In the genomic region with DNA sequence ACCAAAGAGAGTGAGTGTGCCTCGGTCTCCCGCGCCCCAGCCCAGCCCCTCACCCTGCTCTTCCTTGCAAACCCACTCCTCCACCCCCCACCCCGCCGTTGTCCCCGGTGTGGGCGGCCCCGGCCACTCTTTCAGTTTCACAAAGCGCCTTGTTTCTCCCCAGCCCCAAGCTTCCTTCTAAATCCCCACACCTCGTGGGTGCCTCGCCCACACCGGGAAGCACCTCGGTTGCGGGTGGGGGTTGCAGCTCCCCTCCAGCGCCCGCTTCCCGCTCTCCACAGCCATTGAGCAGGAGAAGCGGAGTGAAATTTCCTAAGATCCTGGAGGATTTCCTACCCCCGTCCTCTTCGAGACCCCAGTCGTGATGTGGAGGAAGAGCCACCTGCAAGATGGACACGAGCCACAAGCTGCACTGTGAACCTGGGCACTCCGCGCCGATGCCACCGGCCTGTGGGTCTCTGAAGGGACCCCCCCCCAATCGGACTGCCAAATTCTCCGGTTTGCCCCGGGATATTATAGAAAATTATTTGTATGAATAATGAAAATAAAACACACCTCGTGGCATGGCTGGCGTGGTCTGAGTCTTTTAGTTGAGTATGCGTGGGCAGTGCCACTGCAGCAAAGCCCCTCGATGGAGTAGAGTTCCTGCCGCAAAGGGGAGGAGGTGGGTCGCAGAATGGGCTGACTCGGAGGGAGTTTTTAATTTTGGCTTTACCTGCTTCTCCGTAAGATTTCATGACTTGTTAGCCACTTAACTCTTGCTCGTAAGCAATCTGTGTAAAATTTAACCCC, we compare ENCODE assay signal across 8 cellular contexts. TPM values are rescaled to one million over a fixed set of nuclear protein-coding genes. Genes with fewer than 3 reads are reported as not detected.
DNase-seq lines count a peak whose midpoint lies in the region; ATAC-seq and TF ChIP-seq lines count a peak whose summit lies in the region.

No MANE protein-coding gene starts in this region.

- peak overlapping the region; percentile 73 for H3K27ac ChIP-seq in CD8-positive, alpha-beta memory T cell (ENCODE audit: low read depth, low read length)
- peak overlapping the region; percentile 84 for H3K27ac ChIP-seq in HUES48 (ENCODE audit: low read depth, low read length)
- peak overlapping the region; percentile 93 for H3K27ac ChIP-seq in fibroblast of lung (ENCODE audit: insufficient read depth, low read length)

- no peak overlapping the region for H2AFZ ChIP-seq in fibroblast of lung (ENCODE audit: low read length)

- H3K4me3 ChIP-seq in CD8-positive, alpha-beta memory T cell (ENCODE audit: low read length), result peak overlapping the region; percentile 92
- H3K4me3 ChIP-seq in HUES48 (ENCODE audit: low read depth, low read length) (peak overlapping the region; percentile 91), fibroblast of lung (replicated peaks in 1 of 4; ENCODE audit: control extremely low read depth in 1 of 4, insufficient read depth in 1 of 4, low read depth in 3 of 4, low read length in 4 of 4) (peak overlapping the region; percentile 92 to 99 (median 96))

- peak overlapping the region; percentile 91 to 97 (median 96) for H3K4me3 Mint-ChIP-seq in CD8-positive, alpha-beta memory T cell
- H3K4me3 Mint-ChIP-seq in neural crest cell, result peak overlapping the region; percentile 91

- H4K20me1 ChIP-seq in fibroblast of lung (ENCODE audit: control insufficient read depth, extremely low read depth, insufficient read depth, low read length), result no peaks in the 10 kb centered on the region

- DNase-seq in CD8-positive, alpha-beta memory T cell, result peak; percentile 37 to 70 (median 53)
- peak; percentile 30 for DNase-seq in activated T-cell treated with anti-CD3 and anti-CD28 coated beads for 1 hour (ENCODE audit: low read depth)
- DNase-seq in fibroblast of lung (ENCODE audit: low read depth in 2 of 2), result no peak
- DNase-seq in neural crest cell (ENCODE audit: low read depth, low spot score), result no peak
- DNase-seq in middle frontal gyrus (ENCODE audit: extremely low spot score, low spot score), result no peak
- no peak for DNase-seq in G401 (ENCODE audit: low spot score)

- peaks cover 6 to 18% (median 17%) of the 10 kb centered on the region in 3 donors for H3K36me3 Mint-ChIP-seq in CD8-positive, alpha-beta memory T cell
- peaks cover 36% of the 10 kb centered on the region for H3K36me3 Mint-ChIP-seq in neural crest cell (ENCODE audit: low read depth)

- peaks cover 0 to 12% (median 8%) of the 10 kb centered on the region in 5 donors for H3K9me3 Mint-ChIP-seq in CD8-positive, alpha-beta memory T cell
- H3K9me3 Mint-ChIP-seq in neural crest cell, result peaks cover 13% of the 10 kb centered on the region

- peak overlapping the region; percentile 87 to 97 (median 94) for H3K27ac Mint-ChIP-seq in CD8-positive, alpha-beta memory T cell
- H3K27ac Mint-ChIP-seq in neural crest cell (ENCODE audit: unreplicated experiment), result peak overlapping the region; percentile 93

- ATAC-seq in GM21381 (IDR thresholded peaks at IDR 0.05; ENCODE audit: unreplicated experiment), result peak; percentile 24

- no peak for TF ChIP-seq CTCF in fibroblast of lung (conservative IDR thresholded peaks at IDR 0.05 in 1 of 2, IDR thresholded peaks at IDR 0.05 in 1 of 2; ENCODE audit: low read depth in 1 of 2, low read length in 2 of 2)
- TF ChIP-seq CTCF in neural crest cell (conservative IDR thresholded peaks at IDR 0.05), result no peak

- no peaks in the 10 kb centered on the region for H3K36me3 ChIP-seq in CD8-positive, alpha-beta memory T cell (ENCODE audit: insufficient read depth, low read length)
- H3K36me3 ChIP-seq in HUES48 (ENCODE audit: control insufficient read depth, insufficient read depth, low read length), result no peaks in the 10 kb centered on the region
- peaks cover 2% of the 10 kb centered on the region for H3K36me3 ChIP-seq in fibroblast of lung (ENCODE audit: control insufficient read depth, insufficient read depth, low read length)

- H3K9ac ChIP-seq in HUES48 (ENCODE audit: low read depth, low read length) (peak overlapping the region; percentile 88), fibroblast of lung (ENCODE audit: insufficient read depth, low read length) (peak overlapping the region; percentile 96)

- H3K27me3 ChIP-seq in CD8-positive, alpha-beta memory T cell (ENCODE audit: insufficient read depth, low read length, poor library complexity, severe bottlenecking), result no peaks in the 10 kb centered on the region
- H3K27me3 ChIP-seq in HUES48 (ENCODE audit: control insufficient read depth, insufficient read depth, low read length) (peaks cover 23% of the 10 kb centered on the region), fibroblast of lung (ENCODE audit: control insufficient read depth, insufficient read depth, low read length) (no peaks in the 10 kb centered on the region)

- H3K4me1 ChIP-seq in CD8-positive, alpha-beta memory T cell (ENCODE audit: insufficient read depth, low read length), result peaks cover 32% of the 10 kb centered on the region
- peaks cover 5% of the 10 kb centered on the region; the same call in 1 of the 2 replicates for H3K4me1 ChIP-seq in HUES48 (ENCODE audit: control insufficient read depth, insufficient read depth, low read length)
- peaks cover 5% of the 10 kb centered on the region for H3K4me1 ChIP-seq in fibroblast of lung (ENCODE audit: control insufficient read depth, extremely low read depth, insufficient read depth, low read length)

- H3K27me3 Mint-ChIP-seq in CD8-positive, alpha-beta memory T cell, result peaks cover 0 to 5% of the 10 kb centered on the region in 2 donors
- H3K27me3 Mint-ChIP-seq in neural crest cell (ENCODE audit: low read depth), result peaks cover 14% of the 10 kb centered on the region

- H3K9me3 ChIP-seq in CD8-positive, alpha-beta memory T cell (ENCODE audit: low read length), result peaks cover 6% of the 10 kb centered on the region
- H3K9me3 ChIP-seq in HUES48 (ENCODE audit: control insufficient read depth, insufficient read depth, low read length) (no peaks in the 10 kb centered on the region), fibroblast of lung (ENCODE audit: control insufficient read depth, insufficient read depth, low read depth, low read length) (no peaks in the 10 kb centered on the region)

- H3K4me1 Mint-ChIP-seq in CD8-positive, alpha-beta memory T cell, result peaks cover 51 to 64% (median 57%) of the 10 kb centered on the region in 3 donors
- H3K4me1 Mint-ChIP-seq in neural crest cell, result peaks cover 31% of the 10 kb centered on the region

- POLR2A ChIA-PET in CD8-positive, alpha-beta memory T cell (lab: Charles Lee), result interaction anchor here (0.5 to 4.7 kb wide), 22 partner anchors 8 to 671 kb away, joined by 3 to 65 read pairs (median 4); a partner anchor contains a TSS

- in situ Hi-C loops in G401 (cut with HindIII; ENCODE audit: low sequenced_read_pairs), result no loop called here

- CTCF ChIA-PET in CD8-positive, alpha-beta memory T cell (lab: Charles Lee), result interaction anchor here (0.9 to 7.6 kb wide), 11 partner anchors 8 to 409 kb away, joined by 3 to 66 read pairs (median 5); a partner anchor contains a TSS

- H3K79me2 ChIP-seq in fibroblast of lung (ENCODE audit: control insufficient read depth, insufficient read depth, low read length), result peaks cover 17% of the 10 kb centered on the region

- H3K4me2 ChIP-seq in fibroblast of lung (ENCODE audit: extremely low read depth, insufficient read depth, low read length), result peak overlapping the region; percentile 26

RNA-seq across cellular contexts. Expression of a gene that starts 0.8 kb away (rescaled TPM):
- total RNA-seq in CD8-positive, alpha-beta memory T cell, result 1,000 to 10,000 TPM; 1,121 to 1,125 TPM
- polyA plus RNA-seq in CD8-positive, alpha-beta memory T cell, result 4,836 TPM
- 8,130 and 10,208 TPM in 2 replicates for total RNA-seq in fibroblast of lung
- 7,414 and 10,645 TPM in 2 replicates for polyA plus RNA-seq in fibroblast of lung
- polyA plus RNA-seq in fibroblast of lung (2012), result 9,984 and 10,031 TPM in 2 replicates
- 1,198 and 1,308 TPM in 2 replicates for polyA minus RNA-seq in fibroblast of lung (ENCODE audit: low replicate concordance)
- total RNA-seq in neural crest cell, result 1,431 and 1,563 TPM in 2 replicates
- 1,848 and 2,842 TPM in 2 replicates for total RNA-seq in G401 (2014; rRNA removed; shearing (Covaris generic))

RNA-seq across cellular contexts. Expression of a gene that starts 25.4 kb away (rescaled TPM):
- total RNA-seq in CD8-positive, alpha-beta memory T cell, result 10 to 100 TPM; 20.3 to 20.8 TPM
- polyA plus RNA-seq in CD8-positive, alpha-beta memory T cell, result 36.6 TPM
- total RNA-seq in fibroblast of lung (10.8 and 14.4 TPM in 2 replicates), neural crest cell (0.84 TPM in 2 replicates)
- polyA plus RNA-seq in fibroblast of lung, result 4.4 and 9.8 TPM in 2 replicates
- polyA plus RNA-seq in fibroblast of lung (2012), result 3.6 and 8.7 TPM in 2 replicates
- polyA minus RNA-seq in fibroblast of lung (ENCODE audit: low replicate concordance), result 1.8 and 30.6 TPM in 2 replicates
- total RNA-seq in G401 (2014; rRNA removed; shearing (Covaris generic)), result 5.5 and 9.9 TPM in 2 replicates

Comparison
In these comparisons a context has a peak if more than half of its experiments do, and no peak if none do; other contexts are left out.
1. DNase-seq: peak in CD8-positive, alpha-beta memory T cell (5 of 5) and activated T-cell treated with anti-CD3 and anti-CD28 coated beads for 1 hour (single experiment); none in fibroblast of lung (0 of 2), neural crest cell (single experiment), middle frontal gyrus (single experiment) and G401 (single experiment).
2. Peak in every context shown above with its lines, with median percentiles within 50 percentile points of each other: H3K27ac ChIP-seq and H3K4me3 ChIP-seq.